ENCODE assay signal across 34 cellular contexts in genomic region chr3:143712522-143712921, GRCh38.
"Had no signal": no experiment of that assay in that cellular context is flagged by ENCODE, and none has a peak within 500 bp of the region (broad histone marks: within the 10 kb centered on the region; RNA-seq: fewer than 3 reads in every experiment).

No MANE protein-coding gene starts in this region.

- DNase-seq: Karpas-422, Kasumi-1, MG63, MM.1S, MV-4-11, NCI-H1048, NCI-H1092, NCI-H1092 treated with DMSO at 0.1 percent for 48 hours, NCI-H1105, NCI-H1105 treated with DMSO at 0.1 percent for 48 hours, NCI-H1417, NCI-H1417 treated with DMSO at 0.1 percent for 48 hours, NCI-H1436, NCI-H1436 treated with DMSO at 0.1 percent for 48 hours, NCI-H146, NCI-H1694, NCI-H1694 treated with DMSO at 0.1 percent for 48 hours, NCI-H187, NCI-H187 treated with DMSO at 0.1 percent for 48 hours, NCI-H1930, NCI-H2029, NCI-H2029 treated with DMSO at 0.1 percent for 48 hours, NCI-H2081, NCI-H2081 treated with DMSO at 0.1 percent for 48 hours, NCI-H2107, NCI-H2171, NCI-H2171 treated with DMSO at 0.1 percent for 48 hours, NCI-H2227 treated with DMSO at 0.1 percent for 48 hours, NCI-H226, NCI-H345, NCI-H446, NCI-H446 treated with DMSO at 0.1 percent for 48 hours, NCI-H510A, NCI-H510A treated with DMSO at 0.1 percent for 48 hours had no signal

- H3K9me3 ChIP-seq: MG63 had no signal

- H3K36me3 ChIP-seq: MG63 had no signal

- H3K4me3 ChIP-seq: MG63 had no signal
